In genomic region chr12:90102957-90103652, GRCh38 we compare ENCODE assay signal across 8 cellular contexts.
DNase-seq lines count a peak whose midpoint lies in the region; ATAC-seq, FAIRE-seq and TF ChIP-seq lines count a peak whose summit lies in the region.

No MANE protein-coding gene starts in this region.

- H3K4me1 ChIP-seq in colonic mucosa: no peaks in the 10 kb centered on the region

- peaks cover 4 to 13% of the 10 kb centered on the region in 2 donors for H3K27me3 Mint-ChIP-seq in natural killer cell treated with Interleukin-12 subunit alpha and Interleukin-12 subunit beta and Interleukin-15 and Interleukin-18, amount 100 ng/mL, for 72 hours

- intact Hi-C loops in colonic mucosa (cut with DNase I): loop anchor here (5.0 kb wide), 1 partner anchor 561 kb away; no protein-coding TSS in a partner anchor

- peak; percentile 58 for ATAC-seq in GM19043 (IDR thresholded peaks at IDR 0.05; ENCODE audit: low read depth, unreplicated experiment)
- peak; percentile 76 for ATAC-seq in HG03378 (IDR thresholded peaks at IDR 0.05; ENCODE audit: unreplicated experiment)
- ATAC-seq in natural killer cell treated with Interleukin-12 subunit alpha and Interleukin-12 subunit beta and Interleukin-15 and Interleukin-18, amount 100 ng/mL, for 72 hours: peak; percentile 56 to 77
- ATAC-seq in HG02970 (IDR thresholded peaks at IDR 0.05; ENCODE audit: low FRiP score, unreplicated experiment): no peak

- no peak overlapping the region for H3K27ac Mint-ChIP-seq in natural killer cell treated with Interleukin-12 subunit alpha and Interleukin-12 subunit beta and Interleukin-15 and Interleukin-18, amount 100 ng/mL, for 72 hours

- peak; percentile 61 for DNase-seq in EH (ENCODE audit: low read depth)
- peak; percentile 30 for DNase-seq in RCC 7860 (ENCODE audit: low spot score)
- peak; percentile 20 for DNase-seq in colonic mucosa
- DNase-seq in natural killer cell treated with Interleukin-12 subunit alpha and Interleukin-12 subunit beta and Interleukin-15 and Interleukin-18, amount 100 ng/mL, for 72 hours (ENCODE audit: low spot score): no peak
- DNase-seq in NCI-H1436 (lab: John Stamatoyannopoulos, UW): no peak

- H3K27me3 ChIP-seq in colonic mucosa: no peaks in the 10 kb centered on the region

- no peaks in the 10 kb centered on the region for H3K9me3 Mint-ChIP-seq in natural killer cell treated with Interleukin-12 subunit alpha and Interleukin-12 subunit beta and Interleukin-15 and Interleukin-18, amount 100 ng/mL, for 72 hours

- no peak overlapping the region for H3K4me3 Mint-ChIP-seq in natural killer cell treated with Interleukin-12 subunit alpha and Interleukin-12 subunit beta and Interleukin-15 and Interleukin-18, amount 100 ng/mL, for 72 hours

- H3K4me3 ChIP-seq in colonic mucosa: no peak overlapping the region

- H3K9ac ChIP-seq in colonic mucosa (ENCODE audit: low read depth in 2 of 2, low read length in 2 of 2): no peak overlapping the region

- peak; percentile 42 for FAIRE-seq in RCC 7860 (lab: Jason Lieb, UNC)

- H3K36me3 ChIP-seq in colonic mucosa: no peaks in the 10 kb centered on the region

- peaks cover 6 to 8% of the 10 kb centered on the region in 2 donors for H3K4me1 Mint-ChIP-seq in natural killer cell treated with Interleukin-12 subunit alpha and Interleukin-12 subunit beta and Interleukin-15 and Interleukin-18, amount 100 ng/mL, for 72 hours (ENCODE audit: low read depth in 2 of 2)

- TF ChIP-seq CTCF in colonic mucosa (IDR thresholded peaks at IDR 0.05): peak; percentile 55

- no peaks in the 10 kb centered on the region for H3K9me3 ChIP-seq in colonic mucosa

- no peaks in the 10 kb centered on the region for H3K36me3 Mint-ChIP-seq in natural killer cell treated with Interleukin-12 subunit alpha and Interleukin-12 subunit beta and Interleukin-15 and Interleukin-18, amount 100 ng/mL, for 72 hours

- no peak overlapping the region for H3K27ac ChIP-seq in colonic mucosa

Comparison
In these comparisons a context has a peak if more than half of its experiments do, and no peak if none do; other contexts are left out.
1. DNase-seq: peak in EH (single experiment), RCC 7860 (single experiment) and colonic mucosa (single experiment); none in natural killer cell treated with Interleukin-12 subunit alpha and Interleukin-12 subunit beta and Interleukin-15 and Interleukin-18, amount 100 ng/mL, for 72 hours (single experiment) and NCI-H1436 (single experiment).